8 cellular contexts compared by ENCODE assay signal in the genomic region with DNA sequence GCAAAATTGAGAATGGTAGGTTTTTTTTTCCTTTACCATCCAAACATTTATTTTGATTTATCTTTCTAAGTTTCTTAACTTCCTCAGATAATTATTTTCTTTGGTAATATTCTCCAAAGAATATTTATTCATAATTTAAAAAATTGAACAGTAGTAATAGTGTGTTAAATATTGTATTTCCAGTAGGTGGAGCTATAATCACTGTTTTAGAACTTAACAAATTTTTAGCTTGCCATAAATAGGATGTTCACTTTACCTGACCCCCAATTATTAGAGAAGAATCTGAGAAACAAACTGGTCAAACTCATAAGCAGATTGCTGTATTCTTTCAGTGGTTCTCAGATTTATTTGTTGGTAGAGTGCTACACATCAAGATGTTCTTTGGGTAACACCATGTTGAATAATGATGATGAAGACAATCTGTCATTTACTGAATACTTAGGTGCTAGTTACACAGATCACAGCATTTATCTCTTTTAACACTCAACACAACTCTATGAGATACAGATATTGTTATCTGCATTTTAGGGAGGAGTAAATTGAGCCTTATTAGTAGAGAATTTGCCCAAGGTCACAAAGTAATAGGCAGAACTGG.
DNase-seq lines count a peak whose midpoint lies in the region; ATAC-seq and TF ChIP-seq lines count a peak whose summit lies in the region.

No MANE protein-coding gene starts in this region.

- no peaks in the 10 kb centered on the region for H3K9me2 ChIP-seq in Karpas-422 (replicated peaks; ENCODE audit: insufficient read depth, low read length)

- H3K4me3 Mint-ChIP-seq in naive thymus-derived CD4-positive, alpha-beta T cell = no peak overlapping the region

- peaks cover 0 to 6% (median 0%) of the 10 kb centered on the region in 11 donors for H3K9me3 Mint-ChIP-seq in naive thymus-derived CD4-positive, alpha-beta T cell

- H3K27ac ChIP-seq in DND-41 (ENCODE audit: low read length) = no peak overlapping the region
- H3K27ac ChIP-seq in Karpas-422 (ENCODE audit: low read length) = no peak overlapping the region
- H3K27ac ChIP-seq in naive thymus-derived CD4-positive, alpha-beta T cell (ENCODE audit: low read depth, low read length) = no peak overlapping the region

- H2AFZ ChIP-seq in DND-41 (ENCODE audit: low read depth, low read length) (no peak overlapping the region), Karpas-422 (ENCODE audit: low read length) (no peak overlapping the region)

- intact Hi-C loops in naive thymus-derived CD4-positive, alpha-beta T cell (cut with micrococcal nuclease) = loop anchor here (1.0 to 5.0 kb wide), 7 partner anchors 15 to 413 kb away; a partner anchor contains a TSS

- TF ChIP-seq CTCF in DND-41 (IDR thresholded peaks at IDR 0.05; ENCODE audit: borderline replicate concordance, extremely low read depth, low read length, poor library complexity, severe bottlenecking) = peak; percentile 64
- peak; percentile 42 for TF ChIP-seq CTCF in astrocyte of the spinal cord (IDR thresholded peaks at IDR 0.05; ENCODE audit: low read depth, low read length)

- H3K27ac Mint-ChIP-seq in naive thymus-derived CD4-positive, alpha-beta T cell = peak overlapping the region in 8 of 9 donors; percentile 4 to 80 (median 60)

- CTCF ChIA-PET in naive thymus-derived CD4-positive, alpha-beta T cell (lab: Charles Lee) = interaction anchor here (0.5 to 9.3 kb wide), 20 partner anchors 8 to 781 kb away, joined by 3 to 81 read pairs (median 4); a partner anchor contains a TSS

- H3K4me1 Mint-ChIP-seq in naive thymus-derived CD4-positive, alpha-beta T cell = peaks cover 23 to 85% (median 76%) of the 10 kb centered on the region in 7 donors

- no peaks in the 10 kb centered on the region for H3K79me2 ChIP-seq in DND-41 (ENCODE audit: insufficient read depth, low read length)
- H3K79me2 ChIP-seq in Karpas-422 (ENCODE audit: low read length) = peaks cover 14% of the 10 kb centered on the region; the same call in 1 of the 2 replicates

- POLR2A ChIA-PET in naive thymus-derived CD4-positive, alpha-beta T cell (lab: Charles Lee) = interaction anchor here (0.5 to 4.5 kb wide), 16 partner anchors 8 to 357 kb away, joined by 3 to 37 read pairs (median 4); a partner anchor contains a TSS

- DNase-seq in DND-41 (no peak), Karpas-422 (peak; percentile 70), astrocyte of the spinal cord (ENCODE audit: low read depth, low spot score) (peak; percentile 29), AG20443 (ENCODE audit: low spot score) (no peak), SK-N-DZ (ENCODE audit: low spot score) (no peak)
- peak in 3 of 9 donors; percentile 26 to 38 (median 37) for DNase-seq in naive thymus-derived CD4-positive, alpha-beta T cell
- DNase-seq in activated effector memory CD4-positive, alpha-beta T cell treated with anti-CD3 and anti-CD28 coated beads, Interleukin-2, amount 50 U/mL, for 16 hours = no peak

- H3K36me3 ChIP-seq in DND-41 (ENCODE audit: insufficient read depth, low read length) (0 out of 2 replicates have a peak, but pooled peaks cover 3% of the 10 kb centered on the region), Karpas-422 (ENCODE audit: insufficient read depth, low read length) (no peaks in the 10 kb centered on the region)
- peaks cover 0 to 10% (median 6%) of the 10 kb centered on the region in 3 experiments for H3K36me3 ChIP-seq in naive thymus-derived CD4-positive, alpha-beta T cell (ENCODE audit: control insufficient read depth in 2 of 3, insufficient read depth in 3 of 3, low read length in 3 of 3)

- in situ Hi-C loops in astrocyte of the spinal cord (cut with HindIII; ENCODE audit: low sequenced_read_pairs) = no loop called here

- no peaks in the 10 kb centered on the region for H3K9me3 ChIP-seq in DND-41 (ENCODE audit: insufficient read depth, low read length, severe bottlenecking)
- no peaks in the 10 kb centered on the region for H3K9me3 ChIP-seq in Karpas-422 (ENCODE audit: low read length)
- no peaks in the 10 kb centered on the region for H3K9me3 ChIP-seq in naive thymus-derived CD4-positive, alpha-beta T cell (ENCODE audit: control insufficient read depth in 2 of 3, low read length in 3 of 3)

- H3K4me3 ChIP-seq in DND-41 (ENCODE audit: low read depth in 1 of 2, low read length in 2 of 2) (no peak overlapping the region), Karpas-422 (ENCODE audit: low read length) (no peak overlapping the region), astrocyte of the spinal cord (ENCODE audit: low read depth, low read length) (no peak overlapping the region)
- no peak overlapping the region for H3K4me3 ChIP-seq in naive thymus-derived CD4-positive, alpha-beta T cell (ENCODE audit: low read length)

- H3K36me3 Mint-ChIP-seq in naive thymus-derived CD4-positive, alpha-beta T cell = peaks cover 8 to 40% (median 28%) of the 10 kb centered on the region in 5 donors

- H3K27me3 Mint-ChIP-seq in naive thymus-derived CD4-positive, alpha-beta T cell = no peaks in the 10 kb centered on the region

- H4K20me1 ChIP-seq in DND-41 (ENCODE audit: insufficient read depth, low read length) (no peaks in the 10 kb centered on the region), Karpas-422 (ENCODE audit: insufficient read depth, low read depth, low read length) (no peaks in the 10 kb centered on the region)

- peak; percentile 54; the same call in 2 of the 3 replicates for ATAC-seq in DND-41 (ENCODE audit: insufficient read depth, low read depth)
- no peak for ATAC-seq in naive thymus-derived CD4-positive, alpha-beta T cell
- no peak for ATAC-seq in GM18858 (IDR thresholded peaks at IDR 0.05; ENCODE audit: unreplicated experiment)

- H3K9ac ChIP-seq in DND-41 (ENCODE audit: low read depth, low read length) (no peak overlapping the region), Karpas-422 (ENCODE audit: low read length) (no peak overlapping the region)

- no peak overlapping the region for H3K4me2 ChIP-seq in DND-41 (ENCODE audit: insufficient read depth, low read length)
- H3K4me2 ChIP-seq in Karpas-422 (ENCODE audit: low read depth, low read length, poor library complexity, severe bottlenecking) = no peak overlapping the region

- H3K27me3 ChIP-seq in DND-41 (ENCODE audit: insufficient read depth, low read length, poor library complexity) = no peaks in the 10 kb centered on the region
- no peaks in the 10 kb centered on the region for H3K27me3 ChIP-seq in Karpas-422 (ENCODE audit: low read length)
- H3K27me3 ChIP-seq in naive thymus-derived CD4-positive, alpha-beta T cell (ENCODE audit: control insufficient read depth in 2 of 2, insufficient read depth in 2 of 2, low read length in 2 of 2) = no peaks in the 10 kb centered on the region

- H3K4me1 ChIP-seq in DND-41 (ENCODE audit: insufficient read depth, low read length) = no peaks in the 10 kb centered on the region
- H3K4me1 ChIP-seq in Karpas-422 (ENCODE audit: low read length) = peaks cover 24% of the 10 kb centered on the region
- peaks cover 43 to 52% of the 10 kb centered on the region in 2 donors for H3K4me1 ChIP-seq in naive thymus-derived CD4-positive, alpha-beta T cell (ENCODE audit: control insufficient read depth in 2 of 2, insufficient read depth in 2 of 2, low read length in 2 of 2)

Comparison
In these comparisons a context has a peak if more than half of its experiments do, and no peak if none do; other contexts are left out.
1. DNase-seq: peak in Karpas-422 (single experiment) and astrocyte of the spinal cord (single experiment); none in DND-41 (single experiment), AG20443 (single experiment), SK-N-DZ (single experiment) and activated effector memory CD4-positive, alpha-beta T cell treated with anti-CD3 and anti-CD28 coated beads, Interleukin-2, amount 50 U/mL, for 16 hours (single experiment).